19 cellular contexts compared by ENCODE assay signal in the genomic region with DNA sequence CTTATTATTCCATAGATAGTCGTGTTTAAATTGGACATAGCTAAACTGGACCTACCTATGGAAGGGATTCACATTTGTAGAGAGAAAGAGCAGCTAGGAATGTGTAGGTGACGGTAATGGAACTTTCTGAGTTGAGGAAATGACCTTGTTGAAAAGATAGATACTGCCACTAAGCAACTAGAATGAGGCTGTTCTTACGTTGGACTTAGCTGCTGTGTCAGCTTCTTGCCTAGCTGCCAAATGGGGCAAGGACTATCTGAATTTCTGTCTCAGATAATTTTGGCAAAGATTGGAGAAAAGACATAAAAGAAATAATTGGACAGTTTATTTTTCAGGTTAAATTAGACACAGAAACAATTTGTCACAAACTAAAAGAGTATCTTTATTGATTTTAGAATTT.
A peak's percentile ranks its signal among the peaks of the same experiment; 100 is the strongest.
DNase-seq lines count a peak whose midpoint lies in the region; ATAC-seq and FAIRE-seq lines count a peak whose summit lies in the region.
"Had no signal": no experiment of that assay in that cellular context is flagged by ENCODE, and none has a peak within 500 bp of the region (broad histone marks: within the 10 kb centered on the region; RNA-seq: fewer than 3 reads in every experiment).

No MANE protein-coding gene starts in this region.

- 65 to 77% (median 72%) methylated on average over 3 of the region's 3 CpGs for WGBS in small intestine, 3 donors

- no peak for DNase-seq in activated naive CD4-positive, alpha-beta T cell (lab: John Stamatoyannopoulos, UW)
- DNase-seq in adipocyte (ENCODE audit: low read depth) (no peak), left ventricle myocardium superior (no peak), small intestine (peak; percentile 5), HuH-7.5 (ENCODE audit: low spot score) (no peak), NCI-H748 treated with DMSO at 0.1 percent for 48 hours (lab: John Stamatoyannopoulos, UW) (no peak), EL (no peak)
- DNase-seq: AML-193, DMS79, HFFc6, KBM-7, NCI-H1105, NCI-H187, NCI-H226, NCI-H524 had no signal

- H3K4me1 ChIP-seq in adipocyte (ENCODE audit: control insufficient read depth, insufficient read depth, low read length) (peaks cover 39% of the 10 kb centered on the region), small intestine (ENCODE audit: control insufficient read depth in 2 of 2, insufficient read depth in 1 of 2, low read depth in 1 of 2, low read length in 1 of 2) (peaks cover 5 to 11% of the 10 kb centered on the region in 2 donors)

- peaks cover 40% of the 10 kb centered on the region for H3K36me3 Mint-ChIP-seq in activated naive CD4-positive, alpha-beta T cell treated with anti-CD3 and anti-CD28 coated beads, Interleukin-2, amount 50 U/mL, for 24 hours

- no peaks in the 10 kb centered on the region for H3K27me3 ChIP-seq in adipocyte (replicated peaks; ENCODE audit: control insufficient read depth, insufficient read depth, low read length)
- no peaks in the 10 kb centered on the region for H3K27me3 ChIP-seq in small intestine (ENCODE audit: control insufficient read depth in 2 of 2, insufficient read depth in 2 of 2, low read length in 2 of 2)

- peaks cover 10% of the 10 kb centered on the region for H3K9me3 Mint-ChIP-seq in activated naive CD4-positive, alpha-beta T cell treated with anti-CD3 and anti-CD28 coated beads, Interleukin-2, amount 50 U/mL, for 24 hours

- H3K36me3 ChIP-seq in adipocyte (ENCODE audit: control insufficient read depth, insufficient read depth, low read length, severe bottlenecking): peaks cover 12% of the 10 kb centered on the region
- H3K36me3 ChIP-seq in small intestine (ENCODE audit: control insufficient read depth in 2 of 2, insufficient read depth in 2 of 2, low read length in 2 of 2): peaks cover 0 to 2% of the 10 kb centered on the region in 2 donors

- no peak overlapping the region for H3K27ac ChIP-seq in small intestine (ENCODE audit: low read depth in 1 of 2, low read length in 1 of 2)
- H3K27ac ChIP-seq: 22Rv1, C4-2B had no signal

- H3K9me3 ChIP-seq in adipocyte (ENCODE audit: control insufficient read depth, low read length): no peaks in the 10 kb centered on the region
- H3K9me3 ChIP-seq in small intestine (ENCODE audit: control insufficient read depth, low read depth): no peaks in the 10 kb centered on the region

- FAIRE-seq in small intestine (lab: Jason Lieb, UNC): no peak
- FAIRE-seq: H54 had no signal

- H3K9ac ChIP-seq in adipocyte (ENCODE audit: low read length): no peak overlapping the region

- peak overlapping the region; percentile 14 for H3K27ac Mint-ChIP-seq in activated naive CD4-positive, alpha-beta T cell treated with anti-CD3 and anti-CD28 coated beads, Interleukin-2, amount 50 U/mL, for 24 hours
- H3K27ac Mint-ChIP-seq: HFFc6 had no signal

- H3K4me3 Mint-ChIP-seq in activated naive CD4-positive, alpha-beta T cell treated with anti-CD3 and anti-CD28 coated beads, Interleukin-2, amount 50 U/mL, for 24 hours: no peak overlapping the region
- H3K4me3 Mint-ChIP-seq: HFFc6 had no signal

- ATAC-seq in left ventricle myocardium superior: peak; percentile 48

- peaks cover 61% of the 10 kb centered on the region for H3K4me1 Mint-ChIP-seq in activated naive CD4-positive, alpha-beta T cell treated with anti-CD3 and anti-CD28 coated beads, Interleukin-2, amount 50 U/mL, for 24 hours

- intact Hi-C loops in left ventricle myocardium superior (cut with micrococcal nuclease): no loop called here

- H3K4me3 ChIP-seq in adipocyte (ENCODE audit: low read length): peak overlapping the region; percentile 23
- no peak overlapping the region for H3K4me3 ChIP-seq in small intestine (ENCODE audit: low read depth in 1 of 2, low read length in 2 of 2)

- H3K27me3 Mint-ChIP-seq in activated naive CD4-positive, alpha-beta T cell treated with anti-CD3 and anti-CD28 coated beads, Interleukin-2, amount 50 U/mL, for 24 hours: no peaks in the 10 kb centered on the region
